ENCODE assay signal across 5 cellular contexts in the genomic region with DNA sequence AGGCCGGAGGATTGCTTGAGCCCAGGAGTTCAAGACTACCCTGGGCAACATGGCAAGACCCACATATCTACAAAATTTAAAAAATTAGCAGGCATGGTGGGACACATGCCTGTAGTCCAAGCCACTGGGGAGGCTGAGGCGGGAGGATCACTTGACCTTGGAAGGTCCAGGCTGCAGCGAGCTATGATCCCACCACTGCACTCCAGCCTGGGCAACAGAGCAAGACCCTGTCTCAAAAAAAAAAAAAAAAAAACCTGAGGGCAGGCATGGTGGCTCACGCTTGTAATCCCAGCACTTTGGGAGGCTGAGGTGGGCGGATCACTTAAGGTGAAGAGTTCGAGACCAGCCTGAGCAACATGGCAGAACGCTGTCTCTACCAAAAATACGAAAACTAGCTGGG. TPM values are rescaled to one million over a fixed set of nuclear protein-coding genes. Genes with fewer than 3 reads are reported as not detected.
"Had no signal": no experiment of that assay in that cellular context is flagged by ENCODE, and none has a peak within 500 bp of the region (broad histone marks: within the 10 kb centered on the region; RNA-seq: fewer than 3 reads in every experiment).

No MANE protein-coding gene starts in this region.

RNA-seq across cellular contexts. Expression of gene CKM, which starts 13.4 kb away (rescaled TPM):
- total RNA-seq: M059J, PC-3, Peyer's patch, SK-MEL-5 had no signal

RNA-seq across cellular contexts. Expression of gene KLC3, which starts 31.2 kb away (rescaled TPM):
- total RNA-seq: Peyer's patch, SJCRH30 had no signal
